Comparison of ENCODE assay signal across 7 cellular contexts in the genomic region with DNA sequence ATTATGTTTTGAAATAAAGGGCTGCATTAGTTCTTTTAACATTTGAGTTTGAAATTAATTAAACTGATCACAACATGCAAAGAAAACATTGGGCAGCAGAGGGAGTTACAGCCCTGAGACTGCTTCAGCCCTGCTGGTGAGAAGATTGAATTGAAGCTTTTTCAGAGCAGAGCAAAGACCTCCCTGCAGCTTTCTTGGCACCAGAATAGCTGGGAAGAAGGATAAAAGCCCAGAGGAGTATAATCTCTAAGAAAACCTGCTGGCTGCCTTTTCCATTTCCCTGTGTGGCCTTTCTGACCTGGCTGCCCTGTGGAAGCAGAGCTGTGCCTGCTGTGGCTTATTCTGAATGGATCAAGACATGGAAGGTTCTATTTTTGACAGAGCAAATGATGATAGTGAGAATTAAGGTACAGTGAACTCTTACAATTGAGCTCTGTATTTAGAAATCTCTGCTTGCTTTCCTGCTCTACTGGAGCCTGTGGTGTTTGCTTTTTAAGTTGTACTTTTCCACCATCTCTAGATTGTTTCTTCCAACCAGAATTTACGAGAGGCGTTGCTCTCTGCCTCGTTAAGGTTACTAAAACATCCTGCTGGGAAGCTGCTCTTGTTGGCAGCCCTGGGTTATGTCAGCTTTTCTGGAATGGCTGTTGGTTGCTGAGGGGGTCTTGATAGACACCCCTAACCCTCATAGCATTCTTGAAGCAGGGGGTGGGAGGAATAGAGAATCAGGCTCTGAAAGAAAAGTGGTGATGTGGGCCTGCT. TPM values are rescaled to one million over a fixed set of nuclear protein-coding genes. Genes with fewer than 3 reads are reported as not detected.
DNase-seq lines count a peak whose midpoint lies in the region; ATAC-seq and TF ChIP-seq lines count a peak whose summit lies in the region.

No MANE protein-coding gene starts in this region.

- H3K4me3 ChIP-seq in choroid plexus epithelial cell (ENCODE audit: low read depth, low read length): no peak overlapping the region

- TF ChIP-seq CTCF in choroid plexus epithelial cell (conservative IDR thresholded peaks at IDR 0.05; ENCODE audit: low read depth, low read length): peak; percentile 98

- no peak for ATAC-seq in GM18519 (IDR thresholded peaks at IDR 0.05; ENCODE audit: low FRiP score, unreplicated experiment)

- TF ChIP-seq EP300 in Ishikawa (IDR thresholded peaks at IDR 0.05; ENCODE audit: borderline replicate concordance): no peak

- peak; percentile 72 for TF ChIP-seq RAD21 in Ishikawa (IDR thresholded peaks at IDR 0.05; ENCODE audit: low read depth)

- DNase-seq in EH (ENCODE audit: low read depth): peak; percentile 80
- peak; percentile 92 for DNase-seq in choroid plexus epithelial cell (ENCODE audit: low read depth)
- DNase-seq in kidney tubule cell (ENCODE audit: low spot score): peak; percentile 69
- peak; percentile 87 for DNase-seq in superior temporal gyrus (ENCODE audit: extremely low spot score)

TF ChIP-seq in Ishikawa, 13 proteins besides CTCF, POLR2A, EP300 and RAD21:
- TF ChIP-seq, protein P1, sequence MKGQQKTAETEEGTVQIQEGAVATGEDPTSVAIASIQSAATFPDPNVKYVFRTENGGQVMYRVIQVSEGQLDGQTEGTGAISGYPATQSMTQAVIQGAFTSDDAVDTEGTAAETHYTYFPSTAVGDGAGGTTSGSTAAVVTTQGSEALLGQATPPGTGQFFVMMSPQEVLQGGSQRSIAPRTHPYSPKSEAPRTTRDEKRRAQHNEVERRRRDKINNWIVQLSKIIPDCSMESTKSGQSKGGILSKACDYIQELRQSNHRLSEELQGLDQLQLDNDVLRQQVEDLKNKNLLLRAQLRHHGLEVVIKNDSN (IDR thresholded peaks at IDR 0.05): no peak
- TF ChIP-seq TCF12 (IDR thresholded peaks at IDR 0.05; ENCODE audit: low read depth) (no peak), ZBTB7A (IDR thresholded peaks at IDR 0.05; ENCODE audit: low read depth) (no peak), TEAD4 (IDR thresholded peaks at IDR 0.05) (no peak), REST (IDR thresholded peaks at IDR 0.05; ENCODE audit: low read depth) (no peak), FOXM1 (IDR thresholded peaks at IDR 0.05; ENCODE audit: borderline replicate concordance, low read depth) (no peak), YY1 (IDR thresholded peaks at IDR 0.05; ENCODE audit: low read depth) (no peak), CEBPB (IDR thresholded peaks at IDR 0.05) (no peak), TAF1 (IDR thresholded peaks at IDR 0.05; ENCODE audit: low read depth) (no peak), EGR1 (IDR thresholded peaks at IDR 0.05) (no peak), NFIC (IDR thresholded peaks at IDR 0.05) (no peak)
- TF ChIP-seq, protein P2, sequence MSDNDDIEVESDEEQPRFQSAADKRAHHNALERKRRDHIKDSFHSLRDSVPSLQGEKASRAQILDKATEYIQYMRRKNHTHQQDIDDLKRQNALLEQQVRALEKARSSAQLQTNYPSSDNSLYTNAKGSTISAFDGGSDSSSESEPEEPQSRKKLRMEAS (IDR thresholded peaks at IDR 0.05): no peak

TF ChIP-seq in PFSK-1, 5 proteins besides CTCF, POLR2A, EP300 and RAD21:
- TF ChIP-seq REST (IDR thresholded peaks at IDR 0.05; ENCODE audit: insufficient read depth in 1 of 2, low read depth in 2 of 2, low read length in 2 of 2): no peak
- TF ChIP-seq POLR2AphosphoS5 (IDR thresholded peaks at IDR 0.05; ENCODE audit: low read depth, low read length): peak; percentile 46; the same call in 1 of the 2 replicates

RNA-seq across cellular contexts. Expression of gene SNRPE, which starts 9.9 kb away (rescaled TPM):
- 139 TPM for polyA plus RNA-seq in PFSK-1 (2012; ENCODE audit: insufficient read length, low read depth)
